13 cellular contexts compared by ENCODE assay signal in genomic region chr7:101299511-101300464, GRCh38. TPM values are rescaled to one million over a fixed set of nuclear protein-coding genes. Genes with fewer than 3 reads are reported as not detected.
DNase-seq lines count a peak whose midpoint lies in the region; ATAC-seq, FAIRE-seq and TF ChIP-seq lines count a peak whose summit lies in the region.
"Had no signal": no experiment of that assay in that cellular context is flagged by ENCODE, and none has a peak within 500 bp of the region (broad histone marks: within the 10 kb centered on the region; RNA-seq: fewer than 3 reads in every experiment).

No MANE protein-coding gene starts in this region.

- intact Hi-C loops in mammary epithelial cell (cut with micrococcal nuclease) (no loop called here), breast epithelium (cut with DNase I; ENCODE audit: low total_unique reads) (loop anchor here (5.0 kb wide), 1 partner anchor 237 kb away; no protein-coding TSS in a partner anchor), HepG2 (cut with micrococcal nuclease; ENCODE audit: unreplicated experiment) (no loop called here), aorta (cut with DNase I) (no loop called here)

- POLR2A ChIA-PET in HepG2 (lab: Yijun Ruan, JAX) = interaction anchor here (0.7 to 1.3 kb wide), 2 partner anchors 9 to 93 kb away, joined by 3 to 8 read pairs; no protein-coding TSS in a partner anchor

- H3K36me3 ChIP-seq in mammary epithelial cell (ENCODE audit: insufficient read depth, low read length) = no peaks in the 10 kb centered on the region
- H3K36me3 ChIP-seq in breast epithelium = no peaks in the 10 kb centered on the region
- H3K36me3 ChIP-seq in HepG2 (replicated peaks in 1 of 2; ENCODE audit: control insufficient read depth in 1 of 2, insufficient read depth in 2 of 2, low read length in 2 of 2) = no peaks in the 10 kb centered on the region
- no peaks in the 10 kb centered on the region for H3K36me3 ChIP-seq in aorta (ENCODE audit: control insufficient read depth in 1 of 2, insufficient read depth in 2 of 2, low read length in 1 of 2)

- H3K27ac Mint-ChIP-seq in activated naive CD8-positive, alpha-beta T cell treated with anti-CD3 and anti-CD28 coated beads, Interleukin-2, amount 50 U/mL, for 24 hours = no peak overlapping the region

- peak; percentile 24 for ATAC-seq in activated naive CD8-positive, alpha-beta T cell treated with anti-CD3 and anti-CD28 coated beads, Interleukin-2, amount 50 U/mL, for 24 hours
- peak; percentile 94 for ATAC-seq in HepG2
- peak; percentile 56 for ATAC-seq in aorta (ENCODE audit: low FRiP score)
- ATAC-seq in GM19351 (IDR thresholded peaks at IDR 0.05; ENCODE audit: unreplicated experiment) = no peak
- ATAC-seq: left ventricle myocardium superior had no signal

- DNase-seq in mammary epithelial cell (no peak), breast epithelium (ENCODE audit: low spot score in 2 of 2) (no peak), HepG2 (ENCODE audit: low spot score) (no peak), aorta (no peak), CD1c-positive myeloid dendritic cell (ENCODE audit: extremely low spot score) (no peak), NCI-H1417 treated with DMSO at 0.1 percent for 48 hours (lab: John Stamatoyannopoulos, UW) (no peak)
- no peak for DNase-seq in activated naive CD8-positive, alpha-beta T cell treated with anti-CD3 and anti-CD28 coated beads, Interleukin-2, amount 50 U/mL, for 24 hours
- DNase-seq: activated CD8-positive, alpha-beta memory T cell treated with anti-CD3 and anti-CD28 coated beads for 24 hours; foreskin fibroblast; left ventricle myocardium superior; T-helper 9 cell had no signal

- H4K20me1 ChIP-seq in mammary epithelial cell (ENCODE audit: insufficient read depth, low read length) (no peaks in the 10 kb centered on the region), HepG2 (ENCODE audit: insufficient read depth, low read length) (no peaks in the 10 kb centered on the region)

- peaks cover 10% of the 10 kb centered on the region for H3K9me3 Mint-ChIP-seq in activated naive CD8-positive, alpha-beta T cell treated with anti-CD3 and anti-CD28 coated beads, Interleukin-2, amount 50 U/mL, for 24 hours

- H3K4me2 ChIP-seq in mammary epithelial cell (ENCODE audit: insufficient read depth, low read depth, low read length) (no peak overlapping the region), HepG2 (ENCODE audit: low read depth, low read length) (peak overlapping the region; percentile 71)

- peak overlapping the region; percentile 26 for H2AFZ ChIP-seq in mammary epithelial cell (ENCODE audit: low read depth, low read length)
- no peak overlapping the region for H2AFZ ChIP-seq in HepG2 (ENCODE audit: low read length)

- H3K27ac ChIP-seq in mammary epithelial cell (ENCODE audit: insufficient read depth, low read depth, low read length) = no peak overlapping the region
- no peak overlapping the region for H3K27ac ChIP-seq in breast epithelium
- H3K27ac ChIP-seq in HepG2 (ENCODE audit: extremely low read length, insufficient read depth, low read length) = no peak overlapping the region
- no peak overlapping the region for H3K27ac ChIP-seq in aorta (ENCODE audit: low read depth in 1 of 2, low read length in 2 of 2)
- H3K27ac ChIP-seq: RWPE1 had no signal

- no peak overlapping the region for H3K4me3 ChIP-seq in mammary epithelial cell (replicated peaks in 1 of 3; ENCODE audit: insufficient read depth in 1 of 3, low read depth in 2 of 3, low read length in 3 of 3)
- H3K4me3 ChIP-seq in breast epithelium = peak overlapping the region in 1 of 3 donors; percentile 44
- peak overlapping the region; percentile 34 to 67 (median 37); a peak in 4 of 6 replicates for H3K4me3 ChIP-seq in HepG2 (replicated peaks in 1 of 3; ENCODE audit: insufficient read depth in 1 of 3, low read depth in 2 of 3, low read length in 3 of 3)
- no peak overlapping the region for H3K4me3 ChIP-seq in aorta (ENCODE audit: low read length in 2 of 2)

- TF ChIP-seq EP300 in HepG2 (IDR thresholded peaks at IDR 0.05; ENCODE audit: low read depth in 2 of 2, low read length in 2 of 2) (no peak), HepG2 (CRISPR knock-in tag; IDR thresholded peaks at IDR 0.05; ENCODE audit: borderline replicate concordance) (no peak)

- H3K79me2 ChIP-seq in mammary epithelial cell (ENCODE audit: insufficient read depth, low read length) (no peaks in the 10 kb centered on the region), HepG2 (ENCODE audit: insufficient read depth, low read length) (no peaks in the 10 kb centered on the region)

- H3K4me1 ChIP-seq in mammary epithelial cell (ENCODE audit: insufficient read depth, low read length) (no peaks in the 10 kb centered on the region), breast epithelium (no peaks in the 10 kb centered on the region), HepG2 (ENCODE audit: insufficient read depth, low read length) (peaks cover 13% of the 10 kb centered on the region; the same call in 1 of the 2 replicates), aorta (ENCODE audit: control insufficient read depth in 1 of 2, insufficient read depth in 2 of 2, low read length in 2 of 2) (no peaks in the 10 kb centered on the region)

- H3K27me3 Mint-ChIP-seq in activated naive CD8-positive, alpha-beta T cell treated with anti-CD3 and anti-CD28 coated beads, Interleukin-2, amount 50 U/mL, for 24 hours = peaks cover 57% of the 10 kb centered on the region

- in situ Hi-C loops in mammary epithelial cell (cut with MboI; ENCODE audit: low sequenced_read_pairs in 2 of 2) (loop anchor here in 1 of 2 donors (25.0 kb wide), 1 partner anchor 412 kb away; the partner anchor contains the start of genes ACHE, SRRT and UFSP1), HepG2 (cut with HindIII; ENCODE audit: extremely low pct_ligation_motif_present, low pct_unique_long_range_greater_than_20kb) (loop anchor here (25.0 kb wide), 1 partner anchor 412 kb away; the partner anchor contains the start of genes ACHE, SRRT and UFSP1)

- FAIRE-seq in HepG2 (lab: Jason Lieb, UNC) = no peak

- CTCF ChIA-PET in mammary epithelial cell (lab: Charles Lee; ENCODE audit: low non-redundant PET) (interaction anchor here (0.6 kb wide), 1 partner anchor 15 kb away, joined by 4 read pairs; no protein-coding TSS in a partner anchor), HepG2 (lab: Yijun Ruan, JAX; ENCODE audit: low intra/inter-chr PET ratio, low total read pairs) (no interaction called here)

- no peak for TF ChIP-seq RAD21 in HepG2 (CRISPR knock-in tag; IDR thresholded peaks at IDR 0.05)

- BruUV-seq in mammary epithelial cell (replicated peaks; lab: Mats Ljungman, UMichigan) (no TSS peak), HepG2 (replicated peaks; lab: Mats Ljungman, UMichigan) (no TSS peak)

- dilution Hi-C loops in mammary epithelial cell (cut with HindIII; ENCODE audit: low sequenced_read_pairs) = no loop called here

- H3K4me3 Mint-ChIP-seq in activated naive CD8-positive, alpha-beta T cell treated with anti-CD3 and anti-CD28 coated beads, Interleukin-2, amount 50 U/mL, for 24 hours = no peak overlapping the region

- TF ChIP-seq POLR2A in breast epithelium (IDR thresholded peaks at IDR 0.05) = no peak
- TF ChIP-seq POLR2A in HepG2 (IDR thresholded peaks at IDR 0.05; ENCODE audit: insufficient read depth in 1 of 2, low read depth in 2 of 2, low read length in 2 of 2) = no peak

- peaks cover 8% of the 10 kb centered on the region for H3K9me3 ChIP-seq in mammary epithelial cell (replicated peaks; ENCODE audit: insufficient read depth, low read length)
- H3K9me3 ChIP-seq in breast epithelium = peaks cover 29 to 31% of the 10 kb centered on the region in 2 donors
- H3K9me3 ChIP-seq in HepG2 (ENCODE audit: low read length) = peaks cover 9% of the 10 kb centered on the region; the same call in 1 of the 2 replicates
- peaks cover 9% of the 10 kb centered on the region for H3K9me3 ChIP-seq in aorta (ENCODE audit: control insufficient read depth, low read length)

- H3K9ac ChIP-seq in mammary epithelial cell (ENCODE audit: insufficient read depth, low read length) = no peak overlapping the region
- H3K9ac ChIP-seq in HepG2 (ENCODE audit: insufficient read depth, low read depth, low read length) = 0 out of 2 replicates have a peak overlapping the region, but pooled peaks have one; percentile 22

- H3K36me3 Mint-ChIP-seq in activated naive CD8-positive, alpha-beta T cell treated with anti-CD3 and anti-CD28 coated beads, Interleukin-2, amount 50 U/mL, for 24 hours (ENCODE audit: low read depth) = peaks cover 9% of the 10 kb centered on the region

- H3K27me3 ChIP-seq in mammary epithelial cell (ENCODE audit: insufficient read depth, low read length) (peaks cover 39% of the 10 kb centered on the region), breast epithelium (peaks cover 10 to 72% of the 10 kb centered on the region in 2 donors), HepG2 (ENCODE audit: control insufficient read depth in 1 of 2, insufficient read depth in 2 of 2, low read length in 2 of 2) (peaks cover 2 to 26% of the 10 kb centered on the region in 2 experiments), aorta (ENCODE audit: control insufficient read depth in 1 of 2, insufficient read depth in 2 of 2, low read length in 1 of 2) (peaks cover 0 to 7% of the 10 kb centered on the region in 2 donors)

- no CpG with 5 or more reads among the region's 72 CpGs for WGBS in mammary epithelial cell (ENCODE audit: low coverage, missing lambda C conversion rate)
- 4% methylated on average over 9 of the region's 72 CpGs for WGBS in HepG2 (ENCODE audit: low lambda C conversion rate)
- WGBS in aorta, 2 donors = 1 to 4% methylated on average over 58 to 72 of the region's 72 CpGs

- TF ChIP-seq CTCF in mammary epithelial cell (conservative IDR thresholded peaks at IDR 0.05 in 1 of 2, IDR thresholded peaks at IDR 0.05 in 1 of 2; ENCODE audit: extremely low read depth in 1 of 2, insufficient read depth in 1 of 2, low read depth in 1 of 2, low read length in 2 of 2) (no peak), breast epithelium (IDR thresholded peaks at IDR 0.05) (no peak), HepG2 (CRISPR knock-in tag; IDR thresholded peaks at IDR 0.05) (peak; percentile 37; the same call in 1 of the 2 replicates)

- peaks cover 6% of the 10 kb centered on the region for H3K4me1 Mint-ChIP-seq in activated naive CD8-positive, alpha-beta T cell treated with anti-CD3 and anti-CD28 coated beads, Interleukin-2, amount 50 U/mL, for 24 hours

RNA-seq across cellular contexts. Expression of gene IFT22, which starts 21.8 kb away (rescaled TPM):
- total RNA-seq in mammary epithelial cell (10 to 100 TPM; 24.7 to 32.2 TPM), breast epithelium (10 to 100 TPM; 19.7 to 33.4 (median 24.5) TPM), HepG2 (2016; rRNA removed; fragmentation: Illumina TruSeq; extraction: Trizol) (14.5 and 16.5 TPM in 2 replicates), aorta (10 to 100 TPM; 10.9 to 16.5 TPM)
- polyA plus RNA-seq in mammary epithelial cell (33.8 TPM), HepG2 (2011; rRNA removed) (7.8 and 8.9 TPM in 2 replicates), aorta (10 to 100 TPM; 28.2 to 30.6 TPM)
- polyA minus RNA-seq in mammary epithelial cell = 73.8 TPM
- total RNA-seq in HepG2 (2016; cell fraction: cytosol; rRNA removed; fragmentation: Illumina TruSeq; extraction: Trizol; ENCODE audit: low read depth) = 23.5 and 27.8 TPM in 2 replicates
- 13.0 and 17.6 TPM in 2 replicates for total RNA-seq in HepG2 (2016; cell fraction: insoluble cytoplasmic fraction; rRNA removed; fragmentation: Illumina TruSeq; extraction: Trizol)
- 24.7 and 29.0 TPM in 2 replicates for total RNA-seq in HepG2 (2016; cell fraction: membrane; rRNA removed; fragmentation: Illumina TruSeq; extraction: Trizol)
- 5.5 and 6.0 TPM in 2 replicates for total RNA-seq in HepG2 (2016; cell fraction: nucleus; rRNA removed; fragmentation: Illumina TruSeq; extraction: Trizol)
- polyA plus RNA-seq in HepG2 (2011; cell fraction: cytosol; rRNA removed) = 7.0 and 7.1 TPM in 2 replicates
- polyA plus RNA-seq in HepG2 (2011; cell fraction: nucleus; rRNA removed) = 1.8 and 2.0 TPM in 2 replicates
- 4.7 and 5.5 TPM in 2 replicates for polyA plus RNA-seq in HepG2 (2012)
- 46.8 and 53.1 TPM in 2 replicates for polyA plus RNA-seq in HepG2 (2016; cell fraction: cytosol; fragmentation: Illumina TruSeq; extraction: Trizol; ENCODE audit: low read depth)
- polyA plus RNA-seq in HepG2 (2016; cell fraction: insoluble cytoplasmic fraction; fragmentation: Illumina TruSeq; extraction: Trizol; ENCODE audit: low read depth) = 22.9 and 25.9 TPM in 2 replicates
- 35.2 and 39.0 TPM in 2 replicates for polyA plus RNA-seq in HepG2 (2016; cell fraction: membrane; fragmentation: Illumina TruSeq; extraction: Trizol; ENCODE audit: low read depth)
- 9.2 and 9.7 TPM in 2 replicates for polyA plus RNA-seq in HepG2 (2016; cell fraction: nucleus; fragmentation: Illumina TruSeq; extraction: Trizol; ENCODE audit: insufficient read depth, low read depth)
- 5.5 and 32.8 TPM in 2 replicates for polyA minus RNA-seq in HepG2 (2011; rRNA and poly(A)+ RNA removed; ENCODE audit: low replicate concordance)
- 4.2 and 5.5 TPM in 2 replicates for polyA minus RNA-seq in HepG2 (2011; cell fraction: cytosol; rRNA and poly(A)+ RNA removed)
- polyA minus RNA-seq in HepG2 (2011; cell fraction: nucleus; rRNA and poly(A)+ RNA removed) = 3.0 and 3.7 TPM in 2 replicates

RNA-seq across cellular contexts. Expression of gene FIS1, which starts 54.9 kb away (rescaled TPM):
- total RNA-seq in mammary epithelial cell (100 to 1,000 TPM; 106 to 160 TPM), breast epithelium (100 to 1,000 TPM; 252 to 432 (median 278) TPM), HepG2 (2016; rRNA removed; fragmentation: Illumina TruSeq; extraction: Trizol) (97.5 and 122 TPM in 2 replicates), aorta (100 to 1,000 TPM; 146 to 155 TPM)
- polyA plus RNA-seq in mammary epithelial cell (343 TPM), HepG2 (2011; rRNA removed) (97.5 and 101 TPM in 2 replicates), aorta (100 to 1,000 TPM; 294 to 333 TPM)
- 81.8 TPM for polyA minus RNA-seq in mammary epithelial cell
- 100 and 125 TPM in 2 replicates for total RNA-seq in HepG2 (2016; cell fraction: cytosol; rRNA removed; fragmentation: Illumina TruSeq; extraction: Trizol; ENCODE audit: low read depth)
- 102 and 131 TPM in 2 replicates for total RNA-seq in HepG2 (2016; cell fraction: insoluble cytoplasmic fraction; rRNA removed; fragmentation: Illumina TruSeq; extraction: Trizol)
- 121 and 149 TPM in 2 replicates for total RNA-seq in HepG2 (2016; cell fraction: membrane; rRNA removed; fragmentation: Illumina TruSeq; extraction: Trizol)
- total RNA-seq in HepG2 (2016; cell fraction: nucleus; rRNA removed; fragmentation: Illumina TruSeq; extraction: Trizol) = 45.4 and 52.1 TPM in 2 replicates
- polyA plus RNA-seq in HepG2 (2011; cell fraction: cytosol; rRNA removed) = 160 and 210 TPM in 2 replicates
- 129 and 133 TPM in 2 replicates for polyA plus RNA-seq in HepG2 (2011; cell fraction: nucleus; rRNA removed)
- 51.7 and 63.6 TPM in 2 replicates for polyA plus RNA-seq in HepG2 (2012)
- 123 and 156 TPM in 2 replicates for polyA plus RNA-seq in HepG2 (2016; cell fraction: cytosol; fragmentation: Illumina TruSeq; extraction: Trizol; ENCODE audit: low read depth)
- polyA plus RNA-seq in HepG2 (2016; cell fraction: insoluble cytoplasmic fraction; fragmentation: Illumina TruSeq; extraction: Trizol; ENCODE audit: low read depth) = 123 and 128 TPM in 2 replicates
- 120 and 131 TPM in 2 replicates for polyA plus RNA-seq in HepG2 (2016; cell fraction: membrane; fragmentation: Illumina TruSeq; extraction: Trizol; ENCODE audit: low read depth)
- polyA plus RNA-seq in HepG2 (2016; cell fraction: nucleus; fragmentation: Illumina TruSeq; extraction: Trizol; ENCODE audit: insufficient read depth, low read depth) = 87.9 and 91.1 TPM in 2 replicates
- 39.1 and 61.0 TPM in 2 replicates for polyA minus RNA-seq in HepG2 (2011; rRNA and poly(A)+ RNA removed; ENCODE audit: low replicate concordance)
- polyA minus RNA-seq in HepG2 (2011; cell fraction: cytosol; rRNA and poly(A)+ RNA removed) = 19.9 and 20.4 TPM in 2 replicates
- polyA minus RNA-seq in HepG2 (2011; cell fraction: nucleus; rRNA and poly(A)+ RNA removed) = 35.4 and 38.3 TPM in 2 replicates

Comparison
In these comparisons a context has a peak if more than half of its experiments do, and no peak if none do; other contexts are left out.
1. H3K4me3 ChIP-seq: peak in HepG2 (3 of 3); none in mammary epithelial cell (0 of 3) and aorta (0 of 2).